Comparison of ENCODE assay signal across 30 cellular contexts in genomic region chr13:110663491-110663890, GRCh38.
"Had no signal": no experiment of that assay in that cellular context is flagged by ENCODE, and none has a peak within 500 bp of the region (broad histone marks: within the 10 kb centered on the region; RNA-seq: fewer than 3 reads in every experiment).

No MANE protein-coding gene starts in this region.

- H3K9me3 Mint-ChIP-seq: activated naive CD4-positive, alpha-beta T cell treated with anti-CD3 and anti-CD28 coated beads, Interleukin-2, amount 10 ng/mL, durations not matched to agents 7 days and 5 days had no signal

- H3K27ac Mint-ChIP-seq: activated CD4-positive, alpha-beta memory T cell treated with anti-CD3 and anti-CD28 coated beads for 36 hours; activated CD4-positive, alpha-beta T cell treated with anti-CD3 and anti-CD28 coated beads for 36 hours; activated CD4-positive, alpha-beta T cell treated with anti-CD3 and anti-CD28 coated beads, Interleukin-2, amount 10 ng/mL, durations not matched to agents 24 days and 14 days; activated CD8-positive, alpha-beta memory T cell treated with anti-CD3 and anti-CD28 coated beads, Interleukin-2, amount 10 ng/mL, durations not matched to agents 7 days and 5 days; activated CD8-positive, alpha-beta T cell treated with anti-CD3 and anti-CD28 coated beads, Interleukin-2, amount 10 ng/mL, durations not matched to agents 7 days and 5 days; activated naive CD4-positive, alpha-beta T cell treated with anti-CD3 and anti-CD28 coated beads, Interleukin-2, amount 10 ng/mL, durations not matched to agents 7 days and 5 days; activated naive CD4-positive, alpha-beta T cell treated with anti-CD3 and anti-CD28 coated beads, Interleukin-2, amount 50 U/mL, for 72 hours; activated naive CD8-positive, alpha-beta T cell treated with anti-CD3 and anti-CD28 coated beads, Interleukin-2, amount 10 ng/mL, durations not matched to agents 7 days and 5 days; activated T-cell treated with anti-CD3 and anti-CD28 coated beads, Interleukin-2, amount 50 U/mL, for 72 hours; brain had no signal

- H3K4me1 ChIP-seq: ascending aorta, breast epithelium, colonic mucosa, esophagus squamous epithelium, gastroesophageal sphincter had no signal

- DNase-seq: activated CD4-positive, alpha-beta memory T cell treated with anti-CD3 and anti-CD28 coated beads for 36 hours; activated CD4-positive, alpha-beta T cell treated with anti-CD3 and anti-CD28 coated beads for 36 hours; activated CD4-positive, alpha-beta T cell treated with anti-CD3 and anti-CD28 coated beads, Interleukin-2, amount 10 ng/mL, durations not matched to agents 24 days and 14 days; activated CD4-positive, CD25-positive, alpha-beta regulatory T cell; activated CD4-positive, CD25-positive, alpha-beta regulatory T cell treated with anti-CD3 and anti-CD28 coated beads, Interleukin-2, amount 50 U/mL, for 72 hours; activated CD8-positive, alpha-beta memory T cell treated with anti-CD3 and anti-CD28 coated beads, Interleukin-2, amount 10 ng/mL, durations not matched to agents 7 days and 5 days; activated CD8-positive, alpha-beta memory T cell treated with anti-CD3 and anti-CD28 coated beads, Interleukin-2, amount 50 U/mL, for 4 hours; activated CD8-positive, alpha-beta T cell treated with anti-CD3 and anti-CD28 coated beads, Interleukin-2, amount 10 ng/mL, durations not matched to agents 7 days and 5 days; activated gamma-delta T cell; activated naive CD4-positive, alpha-beta T cell; activated naive CD4-positive, alpha-beta T cell treated with anti-CD3 and anti-CD28 coated beads, Interleukin-2, amount 10 ng/mL, durations not matched to agents 7 days and 5 days; activated naive CD8-positive, alpha-beta T cell treated with anti-CD3 and anti-CD28 coated beads, Interleukin-2, amount 10 ng/mL, durations not matched to agents 7 days and 5 days; activated T-cell treated with anti-CD3 and anti-CD28 coated beads, Interleukin-2, amount 50 U/mL, for 1 hour; activated T-cell treated with anti-CD3 and anti-CD28 coated beads, Interleukin-2, amount 50 U/mL, for 72 hours; central memory CD4-positive, alpha-beta T cell; cerebellar nuclear complex; colonic mucosa; dorsolateral prefrontal cortex; effector memory CD4-positive, alpha-beta T cell; erythroblast; esophagus squamous epithelium; foreskin melanocyte; T-helper 1 cell; T-helper 2 cell had no signal

- H3K27me3 Mint-ChIP-seq: activated CD4-positive, alpha-beta memory T cell treated with anti-CD3 and anti-CD28 coated beads for 36 hours; activated CD4-positive, alpha-beta T cell treated with anti-CD3 and anti-CD28 coated beads for 36 hours; activated CD4-positive, alpha-beta T cell treated with anti-CD3 and anti-CD28 coated beads, Interleukin-2, amount 10 ng/mL, durations not matched to agents 24 days and 14 days; activated CD8-positive, alpha-beta memory T cell treated with anti-CD3 and anti-CD28 coated beads, Interleukin-2, amount 10 ng/mL, durations not matched to agents 7 days and 5 days; activated naive CD4-positive, alpha-beta T cell treated with anti-CD3 and anti-CD28 coated beads, Interleukin-2, amount 10 ng/mL, durations not matched to agents 7 days and 5 days; activated naive CD8-positive, alpha-beta T cell treated with anti-CD3 and anti-CD28 coated beads, Interleukin-2, amount 10 ng/mL, durations not matched to agents 7 days and 5 days had no signal

- H3K27ac ChIP-seq: ascending aorta, breast epithelium, cardiac muscle cell, colonic mucosa, dorsolateral prefrontal cortex, gastroesophageal sphincter had no signal

- H3K4me3 ChIP-seq: ascending aorta, breast epithelium, cardiac muscle cell, colonic mucosa, dorsolateral prefrontal cortex, esophagus squamous epithelium, gastroesophageal sphincter had no signal

- H3K9me3 ChIP-seq: colonic mucosa, esophagus squamous epithelium, gastroesophageal sphincter had no signal

- H3K36me3 ChIP-seq: breast epithelium, colonic mucosa had no signal

- H3K4me3 Mint-ChIP-seq: activated CD4-positive, alpha-beta memory T cell treated with anti-CD3 and anti-CD28 coated beads for 36 hours; activated CD4-positive, alpha-beta T cell treated with anti-CD3 and anti-CD28 coated beads for 36 hours; activated CD4-positive, alpha-beta T cell treated with anti-CD3 and anti-CD28 coated beads, Interleukin-2, amount 10 ng/mL, durations not matched to agents 24 days and 14 days; activated CD8-positive, alpha-beta memory T cell treated with anti-CD3 and anti-CD28 coated beads, Interleukin-2, amount 10 ng/mL, durations not matched to agents 7 days and 5 days; activated CD8-positive, alpha-beta T cell treated with anti-CD3 and anti-CD28 coated beads, Interleukin-2, amount 10 ng/mL, durations not matched to agents 7 days and 5 days; activated naive CD4-positive, alpha-beta T cell treated with anti-CD3 and anti-CD28 coated beads, Interleukin-2, amount 10 ng/mL, durations not matched to agents 7 days and 5 days; activated naive CD8-positive, alpha-beta T cell treated with anti-CD3 and anti-CD28 coated beads, Interleukin-2, amount 10 ng/mL, durations not matched to agents 7 days and 5 days; activated T-cell treated with anti-CD3 and anti-CD28 coated beads, Interleukin-2, amount 50 U/mL, for 72 hours; brain had no signal

- H3K27me3 ChIP-seq: ascending aorta, breast epithelium, cardiac muscle cell, colonic mucosa, dorsolateral prefrontal cortex, esophagus squamous epithelium, gastroesophageal sphincter had no signal

- ATAC-seq: activated CD4-positive, alpha-beta T cell treated with anti-CD3 and anti-CD28 coated beads for 36 hours; activated CD8-positive, alpha-beta memory T cell treated with anti-CD3 and anti-CD28 coated beads, Interleukin-2, amount 10 ng/mL, durations not matched to agents 7 days and 5 days; activated CD8-positive, alpha-beta T cell treated with anti-CD3 and anti-CD28 coated beads, Interleukin-2, amount 10 ng/mL, durations not matched to agents 7 days and 5 days; activated naive CD4-positive, alpha-beta T cell treated with anti-CD3 and anti-CD28 coated beads, Interleukin-2, amount 50 U/mL, for 72 hours; activated T-cell treated with anti-CD3 and anti-CD28 coated beads, Interleukin-2, amount 50 U/mL, for 72 hours; gastroesophageal sphincter had no signal

- H3K4me1 Mint-ChIP-seq: brain had no signal
